ENCODE assay signal across 1 cellular context in the genomic region with DNA sequence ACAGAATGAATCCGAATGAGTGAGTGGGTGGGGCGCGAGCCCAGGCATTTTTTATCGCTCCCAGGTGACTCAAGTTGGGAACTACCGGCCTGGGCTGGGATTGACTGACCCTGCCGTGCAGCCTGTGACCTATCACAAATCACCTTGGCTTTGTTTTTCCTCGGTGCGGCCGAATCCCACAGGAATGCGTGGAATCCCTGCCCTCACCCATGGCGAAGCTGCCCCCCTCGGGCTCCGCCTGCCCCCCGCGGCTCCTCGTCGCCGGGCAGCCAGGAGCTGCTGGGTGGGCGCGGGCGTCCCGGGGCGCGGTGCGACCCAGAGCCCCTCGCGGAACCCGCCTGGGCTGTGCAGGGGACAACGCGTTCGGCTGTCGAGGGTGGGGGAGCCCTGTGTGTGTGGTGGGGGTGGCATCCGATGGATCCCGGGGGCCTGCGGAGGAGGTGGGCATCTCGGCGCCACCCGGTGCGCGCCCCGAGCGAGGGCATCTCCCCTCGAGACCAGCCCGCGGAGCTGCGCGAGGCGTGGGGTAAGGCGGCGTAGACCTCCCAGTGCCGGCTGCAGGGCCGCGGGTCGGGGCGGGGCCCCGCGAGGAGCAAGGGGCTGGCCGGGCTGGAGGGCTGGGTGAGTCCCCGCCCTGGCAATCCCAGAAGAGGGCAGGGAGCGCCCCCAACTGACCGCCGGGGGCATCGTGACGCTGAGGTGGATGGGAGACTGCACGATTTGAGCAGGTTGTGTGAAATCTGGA.
TF ChIP-seq lines count a peak whose summit lies in the region.

No MANE protein-coding gene starts in this region.

TF ChIP-seq in HEK293, 187 proteins besides CTCF, POLR2A, EP300 and RAD21 (continued from another document and continues in another):
- TF ChIP-seq, protein P1, sequence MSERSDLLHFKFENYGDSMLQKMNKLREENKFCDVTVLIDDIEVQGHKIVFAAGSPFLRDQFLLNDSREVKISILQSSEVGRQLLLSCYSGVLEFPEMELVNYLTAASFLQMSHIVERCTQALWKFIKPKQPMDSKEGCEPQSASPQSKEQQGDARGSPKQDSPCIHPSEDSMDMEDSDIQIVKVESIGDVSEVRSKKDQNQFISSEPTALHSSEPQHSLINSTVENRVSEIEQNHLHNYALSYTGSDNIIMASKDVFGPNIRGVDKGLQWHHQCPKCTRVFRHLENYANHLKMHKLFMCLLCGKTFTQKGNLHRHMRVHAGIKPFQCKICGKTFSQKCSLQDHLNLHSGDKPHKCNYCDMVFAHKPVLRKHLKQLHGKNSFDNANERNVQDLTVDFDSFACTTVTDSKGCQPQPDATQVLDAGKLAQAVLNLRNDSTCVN (tag by site-specific recombination; optimal IDR thresholded peaks at IDR 0.05): peak; percentile 83
- TF ChIP-seq TCF7L2 (IDR thresholded peaks at IDR 0.05; ENCODE audit: borderline replicate concordance, low read depth, low read length) (no peak), FEZF1 (tag by site-specific recombination; IDR thresholded peaks at IDR 0.05) (no peak), ZNF184 (tag by site-specific recombination; IDR thresholded peaks at IDR 0.05) (no peak), ZNF23 (tag by site-specific recombination; IDR thresholded peaks at IDR 0.05; ENCODE audit: borderline replicate concordance) (no peak), ZNF16 (tag by site-specific recombination; IDR thresholded peaks at IDR 0.05; ENCODE audit: low read depth) (no peak), PRDM6 (tag by site-specific recombination; IDR thresholded peaks at IDR 0.05) (no peak), GLIS1 (tag by site-specific recombination; IDR thresholded peaks at IDR 0.05) (peak; percentile 97), ZNF404 (tag by site-specific recombination; IDR thresholded peaks at IDR 0.05) (no peak), ZNF585B (tag by site-specific recombination; IDR thresholded peaks at IDR 0.05) (no peak), ZNF776 (tag by site-specific recombination; IDR thresholded peaks at IDR 0.05; ENCODE audit: borderline replicate concordance) (no peak), ZIC2 (tag by site-specific recombination; IDR thresholded peaks at IDR 0.05) (peak; percentile 64; the same call in 1 of the 2 replicates), ZSCAN16 (tag by site-specific recombination; IDR thresholded peaks at IDR 0.05) (no peak), ZNF140 (tag by site-specific recombination; IDR thresholded peaks at IDR 0.05) (no peak), ZFHX2 (tag by site-specific recombination; conservative IDR thresholded peaks at IDR 0.05) (0 out of 2 replicates have a peak, but pooled peaks have one; percentile 41), GFI1B (tag by site-specific recombination; IDR thresholded peaks at IDR 0.05) (no peak), ZNF157 (tag by site-specific recombination; IDR thresholded peaks at IDR 0.05) (no peak), ZNF76 (tag by site-specific recombination; IDR thresholded peaks at IDR 0.05; ENCODE audit: borderline replicate concordance, low read depth) (no peak), KLF8 (tag by site-specific recombination; IDR thresholded peaks at IDR 0.05) (peak; percentile 53; the same call in 1 of the 2 replicates), KLF1 (tag by site-specific recombination; IDR thresholded peaks at IDR 0.05) (0 out of 2 replicates have a peak, but pooled peaks have one; percentile 30), ZNF791 (tag by site-specific recombination; IDR thresholded peaks at IDR 0.05) (no peak), HOXA7 (CRISPR knock-in tag; IDR thresholded peaks at IDR 0.05; ENCODE audit: borderline replicate concordance) (no peak), ZSCAN23 (tag by site-specific recombination; IDR thresholded peaks at IDR 0.05) (no peak), MEIS1 (CRISPR knock-in tag; IDR thresholded peaks at IDR 0.05; ENCODE audit: borderline replicate concordance) (no peak), ZNF398 (tag by site-specific recombination; IDR thresholded peaks at IDR 0.05) (peak; percentile 43; the same call in 1 of the 2 replicates), ZNF114 (tag by site-specific recombination; IDR thresholded peaks at IDR 0.05) (no peak), SP7 (tag by site-specific recombination; IDR thresholded peaks at IDR 0.05) (0 out of 2 replicates have a peak, but pooled peaks have one; percentile 19), ZNF701 (tag by site-specific recombination; IDR thresholded peaks at IDR 0.05) (no peak), ZNF175 (tag by site-specific recombination; IDR thresholded peaks at IDR 0.05) (no peak), ZSCAN4 (tag by site-specific recombination; IDR thresholded peaks at IDR 0.05) (no peak), GLI4 (tag by site-specific recombination; IDR thresholded peaks at IDR 0.05) (no peak), ZNF18 (tag by site-specific recombination; IDR thresholded peaks at IDR 0.05) (no peak), KLF10 (tag by site-specific recombination; IDR thresholded peaks at IDR 0.05) (no peak), ZNF248 (tag by site-specific recombination; IDR thresholded peaks at IDR 0.05) (no peak)
- TF ChIP-seq, protein P2, sequence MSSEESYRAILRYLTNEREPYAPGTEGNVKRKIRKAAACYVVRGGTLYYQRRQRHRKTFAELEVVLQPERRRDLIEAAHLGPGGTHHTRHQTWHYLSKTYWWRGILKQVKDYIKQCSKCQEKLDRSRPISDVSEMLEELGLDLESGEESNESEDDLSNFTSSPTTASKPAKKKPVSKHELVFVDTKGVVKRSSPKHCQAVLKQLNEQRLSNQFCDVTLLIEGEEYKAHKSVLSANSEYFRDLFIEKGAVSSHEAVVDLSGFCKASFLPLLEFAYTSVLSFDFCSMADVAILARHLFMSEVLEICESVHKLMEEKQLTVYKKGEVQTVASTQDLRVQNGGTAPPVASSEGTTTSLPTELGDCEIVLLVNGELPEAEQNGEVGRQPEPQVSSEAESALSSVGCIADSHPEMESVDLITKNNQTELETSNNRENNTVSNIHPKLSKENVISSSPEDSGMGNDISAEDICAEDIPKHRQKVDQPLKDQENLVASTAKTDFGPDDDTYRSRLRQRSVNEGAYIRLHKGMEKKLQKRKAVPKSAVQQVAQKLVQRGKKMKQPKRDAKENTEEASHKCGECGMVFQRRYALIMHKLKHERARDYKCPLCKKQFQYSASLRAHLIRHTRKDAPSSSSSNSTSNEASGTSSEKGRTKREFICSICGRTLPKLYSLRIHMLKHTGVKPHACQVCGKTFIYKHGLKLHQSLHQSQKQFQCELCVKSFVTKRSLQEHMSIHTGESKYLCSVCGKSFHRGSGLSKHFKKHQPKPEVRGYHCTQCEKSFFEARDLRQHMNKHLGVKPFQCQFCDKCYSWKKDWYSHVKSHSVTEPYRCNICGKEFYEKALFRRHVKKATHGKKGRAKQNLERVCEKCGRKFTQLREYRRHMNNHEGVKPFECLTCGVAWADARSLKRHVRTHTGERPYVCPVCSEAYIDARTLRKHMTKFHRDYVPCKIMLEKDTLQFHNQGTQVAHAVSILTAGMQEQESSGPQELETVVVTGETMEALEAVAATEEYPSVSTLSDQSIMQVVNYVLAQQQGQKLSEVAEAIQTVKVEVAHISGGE (tag by site-specific recombination; conservative IDR thresholded peaks at IDR 0.05; ENCODE audit: low read depth): no peak
- TF ChIP-seq, protein P3, sequence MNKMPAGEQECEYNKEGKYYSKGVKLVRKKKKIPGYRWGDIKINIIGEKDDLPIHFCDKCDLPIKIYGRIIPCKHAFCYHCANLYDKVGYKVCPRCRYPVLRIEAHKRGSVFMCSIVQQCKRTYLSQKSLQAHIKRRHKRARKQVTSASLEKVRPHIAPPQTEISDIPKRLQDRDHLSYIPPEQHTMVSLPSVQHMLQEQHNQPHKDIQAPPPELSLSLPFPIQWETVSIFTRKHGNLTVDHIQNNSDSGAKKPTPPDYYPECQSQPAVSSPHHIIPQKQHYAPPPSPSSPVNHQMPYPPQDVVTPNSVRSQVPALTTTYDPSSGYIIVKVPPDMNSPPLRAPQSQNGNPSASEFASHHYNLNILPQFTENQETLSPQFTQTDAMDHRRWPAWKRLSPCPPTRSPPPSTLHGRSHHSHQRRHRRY (tag by site-specific recombination; IDR thresholded peaks at IDR 0.05): no peak
- TF ChIP-seq, protein P4, sequence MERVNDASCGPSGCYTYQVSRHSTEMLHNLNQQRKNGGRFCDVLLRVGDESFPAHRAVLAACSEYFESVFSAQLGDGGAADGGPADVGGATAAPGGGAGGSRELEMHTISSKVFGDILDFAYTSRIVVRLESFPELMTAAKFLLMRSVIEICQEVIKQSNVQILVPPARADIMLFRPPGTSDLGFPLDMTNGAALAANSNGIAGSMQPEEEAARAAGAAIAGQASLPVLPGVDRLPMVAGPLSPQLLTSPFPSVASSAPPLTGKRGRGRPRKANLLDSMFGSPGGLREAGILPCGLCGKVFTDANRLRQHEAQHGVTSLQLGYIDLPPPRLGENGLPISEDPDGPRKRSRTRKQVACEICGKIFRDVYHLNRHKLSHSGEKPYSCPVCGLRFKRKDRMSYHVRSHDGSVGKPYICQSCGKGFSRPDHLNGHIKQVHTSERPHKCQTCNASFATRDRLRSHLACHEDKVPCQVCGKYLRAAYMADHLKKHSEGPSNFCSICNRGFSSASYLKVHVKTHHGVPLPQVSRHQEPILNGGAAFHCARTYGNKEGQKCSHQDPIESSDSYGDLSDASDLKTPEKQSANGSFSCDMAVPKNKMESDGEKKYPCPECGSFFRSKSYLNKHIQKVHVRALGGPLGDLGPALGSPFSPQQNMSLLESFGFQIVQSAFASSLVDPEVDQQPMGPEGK (tag by site-specific recombination; IDR thresholded peaks at IDR 0.05): peak; percentile 56
- TF ChIP-seq, protein P5, sequence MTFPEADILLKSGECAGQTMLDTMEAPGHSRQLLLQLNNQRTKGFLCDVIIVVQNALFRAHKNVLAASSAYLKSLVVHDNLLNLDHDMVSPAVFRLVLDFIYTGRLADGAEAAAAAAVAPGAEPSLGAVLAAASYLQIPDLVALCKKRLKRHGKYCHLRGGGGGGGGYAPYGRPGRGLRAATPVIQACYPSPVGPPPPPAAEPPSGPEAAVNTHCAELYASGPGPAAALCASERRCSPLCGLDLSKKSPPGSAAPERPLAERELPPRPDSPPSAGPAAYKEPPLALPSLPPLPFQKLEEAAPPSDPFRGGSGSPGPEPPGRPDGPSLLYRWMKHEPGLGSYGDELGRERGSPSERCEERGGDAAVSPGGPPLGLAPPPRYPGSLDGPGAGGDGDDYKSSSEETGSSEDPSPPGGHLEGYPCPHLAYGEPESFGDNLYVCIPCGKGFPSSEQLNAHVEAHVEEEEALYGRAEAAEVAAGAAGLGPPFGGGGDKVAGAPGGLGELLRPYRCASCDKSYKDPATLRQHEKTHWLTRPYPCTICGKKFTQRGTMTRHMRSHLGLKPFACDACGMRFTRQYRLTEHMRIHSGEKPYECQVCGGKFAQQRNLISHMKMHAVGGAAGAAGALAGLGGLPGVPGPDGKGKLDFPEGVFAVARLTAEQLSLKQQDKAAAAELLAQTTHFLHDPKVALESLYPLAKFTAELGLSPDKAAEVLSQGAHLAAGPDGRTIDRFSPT (tag by site-specific recombination; IDR thresholded peaks at IDR 0.05): peak; percentile 65; the same call in 1 of the 2 replicates
- TF ChIP-seq, protein P6, sequence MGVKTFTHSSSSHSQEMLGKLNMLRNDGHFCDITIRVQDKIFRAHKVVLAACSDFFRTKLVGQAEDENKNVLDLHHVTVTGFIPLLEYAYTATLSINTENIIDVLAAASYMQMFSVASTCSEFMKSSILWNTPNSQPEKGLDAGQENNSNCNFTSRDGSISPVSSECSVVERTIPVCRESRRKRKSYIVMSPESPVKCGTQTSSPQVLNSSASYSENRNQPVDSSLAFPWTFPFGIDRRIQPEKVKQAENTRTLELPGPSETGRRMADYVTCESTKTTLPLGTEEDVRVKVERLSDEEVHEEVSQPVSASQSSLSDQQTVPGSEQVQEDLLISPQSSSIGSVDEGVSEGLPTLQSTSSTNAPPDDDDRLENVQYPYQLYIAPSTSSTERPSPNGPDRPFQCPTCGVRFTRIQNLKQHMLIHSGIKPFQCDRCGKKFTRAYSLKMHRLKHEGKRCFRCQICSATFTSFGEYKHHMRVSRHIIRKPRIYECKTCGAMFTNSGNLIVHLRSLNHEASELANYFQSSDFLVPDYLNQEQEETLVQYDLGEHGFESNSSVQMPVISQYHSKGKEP (tag by site-specific recombination; IDR thresholded peaks at IDR 0.05): 0 out of 2 replicates have a peak, but pooled peaks have one; percentile 5
